8 cellular contexts compared by ENCODE assay signal in the genomic region with DNA sequence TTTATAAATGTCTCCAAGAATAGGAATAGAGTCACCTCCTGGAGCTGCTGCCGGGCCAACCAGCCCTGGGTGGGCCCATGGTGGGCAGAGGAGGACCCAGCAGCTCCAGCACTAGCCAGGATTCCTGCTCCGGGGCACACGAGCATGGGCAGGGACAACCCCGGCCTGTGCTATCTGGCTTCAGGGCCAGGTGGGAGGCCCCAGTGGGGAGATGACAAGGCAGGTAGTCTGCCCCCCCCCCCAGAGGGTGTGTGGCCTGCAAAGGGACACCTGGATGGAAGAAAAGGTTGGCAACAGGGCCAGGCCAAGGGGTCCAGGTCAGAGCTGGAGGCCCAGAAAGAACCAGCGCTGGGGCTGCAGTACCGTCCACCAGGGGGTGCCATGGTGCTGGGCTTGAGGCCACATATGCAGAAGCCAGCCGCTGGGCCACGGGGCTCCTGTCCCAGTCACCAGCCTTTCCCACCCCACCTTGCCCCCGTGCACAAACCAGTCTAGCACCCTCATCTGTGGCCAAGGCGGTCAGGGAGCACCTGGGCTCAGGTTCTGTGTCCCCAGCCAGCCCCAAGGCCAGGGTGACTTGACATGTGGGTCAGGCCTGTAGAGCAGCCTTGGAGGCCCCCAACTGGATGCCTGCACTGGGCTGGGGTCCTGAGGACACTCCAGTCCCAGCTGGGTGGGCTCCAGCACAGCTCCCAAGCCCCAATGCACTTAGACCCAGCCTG. TPM values are rescaled to one million over a fixed set of nuclear protein-coding genes. Genes with fewer than 3 reads are reported as not detected.
DNase-seq lines count a peak whose midpoint lies in the region; ATAC-seq and TF ChIP-seq lines count a peak whose summit lies in the region.

No MANE protein-coding gene starts in this region.

- H3K4me3 Mint-ChIP-seq in CD4-positive, alpha-beta T cell = peak overlapping the region; percentile 80
- no peak overlapping the region for H3K4me3 Mint-ChIP-seq in osteocyte (ENCODE audit: unreplicated experiment)

- intact Hi-C loops in CD4-positive, alpha-beta T cell (cut with DNase I, micrococcal nuclease) = loop anchor here (1.0 to 10.0 kb wide), 3 partner anchors 100 to 228 kb away; no protein-coding TSS in a partner anchor

- ATAC-seq in CD4-positive, alpha-beta T cell (ENCODE audit: poor library complexity) = peak; percentile 23
- ATAC-seq in gastroesophageal sphincter (peak; percentile 73), GM21528 (IDR thresholded peaks at IDR 0.05; ENCODE audit: low FRiP score, unreplicated experiment) (no peak)

- no peak for TF ChIP-seq POLR2A in gastroesophageal sphincter (IDR thresholded peaks at IDR 0.05)
- no peak for TF ChIP-seq POLR2A in suprapubic skin (IDR thresholded peaks at IDR 0.05)

- POLR2A ChIA-PET in CD4-positive, alpha-beta T cell (lab: Charles Lee) = interaction anchor here (0.6 to 5.5 kb wide), 2 partner anchors 72 to 94 kb away, joined by 3 to 36 read pairs; partner anchors contain the start of gene CD81

- no peaks in the 10 kb centered on the region for H3K27me3 Mint-ChIP-seq in CD4-positive, alpha-beta T cell
- H3K27me3 Mint-ChIP-seq in osteocyte (ENCODE audit: unreplicated experiment) = no peaks in the 10 kb centered on the region

- peak; percentile 50 for TF ChIP-seq CTCF in CD4-positive, alpha-beta T cell (IDR thresholded peaks at IDR 0.05)
- peak; percentile 88 for TF ChIP-seq CTCF in HL-60 (IDR thresholded peaks at IDR 0.05; ENCODE audit: insufficient read depth, low read length)
- peak in 3 of 4 experiments; percentile 95 to 97 (median 96) for TF ChIP-seq CTCF in gastroesophageal sphincter (IDR thresholded peaks at IDR 0.05)
- TF ChIP-seq CTCF in osteocyte (IDR thresholded peaks at IDR 0.05) = peak; percentile 89
- TF ChIP-seq CTCF in suprapubic skin (IDR thresholded peaks at IDR 0.05) = peak; percentile 71 to 87

- H3K9me3 Mint-ChIP-seq in CD4-positive, alpha-beta T cell = no peaks in the 10 kb centered on the region
- H3K9me3 Mint-ChIP-seq in osteocyte (ENCODE audit: unreplicated experiment) = no peaks in the 10 kb centered on the region

- H3K4me1 ChIP-seq in SJCRH30 (peaks cover 18% of the 10 kb centered on the region), gastroesophageal sphincter (peaks cover 3 to 59% (median 28%) of the 10 kb centered on the region in 3 donors), suprapubic skin (peaks cover 32% of the 10 kb centered on the region)

- peaks cover 60% of the 10 kb centered on the region for H3K4me1 Mint-ChIP-seq in CD4-positive, alpha-beta T cell (ENCODE audit: low read depth)
- H3K4me1 Mint-ChIP-seq in osteocyte (ENCODE audit: unreplicated experiment) = peaks cover 31% of the 10 kb centered on the region

- DNase-seq in CD4-positive, alpha-beta T cell = peak; percentile 61 to 88 (median 79)
- DNase-seq in HL-60 (ENCODE audit: low read depth in 1 of 2, low spot score in 1 of 2) (peak in 1 of 2 experiments; percentile 86), SJCRH30 (peak; percentile 58 to 75), osteocyte (ENCODE audit: extremely low spot score, unreplicated experiment) (peak; percentile 94), suprapubic skin (ENCODE audit: low spot score in 2 of 2) (peak; percentile 92 to 96)
- peak; percentile 64 to 83 (median 79) for DNase-seq in activated naive CD4-positive, alpha-beta T cell (lab: John Stamatoyannopoulos, UW)

- peaks cover 11% of the 10 kb centered on the region for H3K36me3 Mint-ChIP-seq in CD4-positive, alpha-beta T cell (ENCODE audit: low read depth)
- no peaks in the 10 kb centered on the region for H3K36me3 Mint-ChIP-seq in osteocyte (ENCODE audit: unreplicated experiment)

- H3K27ac ChIP-seq in CD4-positive, alpha-beta T cell (ENCODE audit: low read depth, low read length) = peak overlapping the region; percentile 72
- H3K27ac ChIP-seq in HL-60 (replicated peaks) (peak overlapping the region; percentile 98), SJCRH30 (no peak overlapping the region), gastroesophageal sphincter (peak overlapping the region in 3 of 4 donors; percentile 86 to 92 (median 91)), suprapubic skin (no peak overlapping the region)

- H3K36me3 ChIP-seq in SJCRH30 (no peaks in the 10 kb centered on the region), gastroesophageal sphincter (no peaks in the 10 kb centered on the region), suprapubic skin (no peaks in the 10 kb centered on the region)

- peak overlapping the region; percentile 94 for H3K27ac Mint-ChIP-seq in CD4-positive, alpha-beta T cell
- peak overlapping the region; percentile 99 for H3K27ac Mint-ChIP-seq in osteocyte (ENCODE audit: unreplicated experiment)

- H3K4me3 ChIP-seq in HL-60 (replicated peaks; ENCODE audit: insufficient read depth, low read length) = peak overlapping the region; percentile 69
- H3K4me3 ChIP-seq in SJCRH30 = no peak overlapping the region
- H3K4me3 ChIP-seq in gastroesophageal sphincter = no peak overlapping the region
- no peak overlapping the region for H3K4me3 ChIP-seq in suprapubic skin

- no peak for TF ChIP-seq EP300 in gastroesophageal sphincter (IDR thresholded peaks at IDR 0.05)
- no peak for TF ChIP-seq EP300 in suprapubic skin (IDR thresholded peaks at IDR 0.05)

- H3K9me3 ChIP-seq in CD4-positive, alpha-beta T cell (ENCODE audit: control insufficient read depth, low read length) = no peaks in the 10 kb centered on the region
- H3K9me3 ChIP-seq in SJCRH30 (replicated peaks) = no peaks in the 10 kb centered on the region
- H3K9me3 ChIP-seq in gastroesophageal sphincter = no peaks in the 10 kb centered on the region
- H3K9me3 ChIP-seq in suprapubic skin = no peaks in the 10 kb centered on the region

- WGBS in gastroesophageal sphincter (ENCODE audit: low coverage in 1 of 2), 2 donors = 0% methylated on average over 2 of the region's 10 CpGs; no CpG with 5 or more reads in 1 of the 2 donors
- WGBS in suprapubic skin = no CpG with 5 or more reads among the region's 10 CpGs

- CTCF ChIA-PET in CD4-positive, alpha-beta T cell (lab: Charles Lee) = interaction anchor here (0.7 to 6.4 kb wide), 6 partner anchors 95 to 628 kb away, joined by 3 to 89 read pairs (median 4); partner anchors contain the start of gene TSSC4

- no peaks in the 10 kb centered on the region for H3K27me3 ChIP-seq in CD4-positive, alpha-beta T cell (ENCODE audit: control insufficient read depth, insufficient read depth, low read length)
- H3K27me3 ChIP-seq in HL-60 (ENCODE audit: insufficient read depth, poor library complexity, severe bottlenecking) (no peaks in the 10 kb centered on the region), SJCRH30 (peaks cover 5% of the 10 kb centered on the region; the same call in 1 of the 2 replicates), gastroesophageal sphincter (no peaks in the 10 kb centered on the region), suprapubic skin (no peaks in the 10 kb centered on the region)

RNA-seq across cellular contexts. Expression of gene TSPAN32, which starts 3.5 kb away (rescaled TPM):
- total RNA-seq in CD4-positive, alpha-beta T cell = 10 to 100 TPM; 81.8 TPM
- 0.57 TPM in 1 of 2 replicates, not detected in the other for total RNA-seq in SJCRH30 (2014; rRNA removed; shearing (Covaris generic))
- total RNA-seq in gastroesophageal sphincter = 1 to 10 TPM in 2 of 4 donors, under 1 TPM in 1, not detected in 1; 0.62 to 3.6 (median 3.6) TPM
- total RNA-seq in osteocyte = 0.76 and 1.2 TPM in 2 replicates
- 1 to 10 TPM in 1 of 4 donors, under 1 TPM in 1, not detected in 2; 0.26 to 4.3 TPM for total RNA-seq in suprapubic skin

RNA-seq across cellular contexts. Expression of gene C11orf21, which starts 3.6 kb away (rescaled TPM):
- total RNA-seq in CD4-positive, alpha-beta T cell = 10 to 100 TPM; 71.2 to 71.7 TPM
- total RNA-seq in SJCRH30 (2014; rRNA removed; shearing (Covaris generic)) = not detected in 2 replicates
- total RNA-seq in gastroesophageal sphincter = under 1 TPM; 0.15 to 0.78 (median 0.42) TPM
- 0.16 TPM in 1 of 2 replicates, not detected in the other for total RNA-seq in osteocyte
- 1 to 10 TPM in 2 of 4 donors, not detected in 2; 1.2 to 2.5 TPM for total RNA-seq in suprapubic skin

RNA-seq across cellular contexts. Expression of gene ASCL2, which starts 34.9 kb away (rescaled TPM):
- not detected for total RNA-seq in CD4-positive, alpha-beta T cell
- total RNA-seq in SJCRH30 (2014; rRNA removed; shearing (Covaris generic)) = not detected in 2 replicates
- total RNA-seq in gastroesophageal sphincter = under 1 TPM in 1 of 4 donors, not detected in 3; 0.27 TPM
- not detected in 2 replicates for total RNA-seq in osteocyte
- total RNA-seq in suprapubic skin = 10 to 100 TPM; 11.4 to 18.0 (median 15.9) TPM

Comparison
In these comparisons a context has a peak if more than half of its experiments do, and no peak if none do; other contexts are left out.
1. H3K27ac ChIP-seq: peak in CD4-positive, alpha-beta T cell (single experiment), HL-60 (single experiment) and gastroesophageal sphincter (3 of 4); none in SJCRH30 (single experiment) and suprapubic skin (single experiment).
2. RNA of gene TSPAN32, which starts 3.5 kb away (total RNA-seq): 81.8 TPM in CD4-positive, alpha-beta T cell; 0.62 to 3.6 TPM in gastroesophageal sphincter, 0.76 to 1.2 TPM in osteocyte, 0.57 TPM in SJCRH30 and 0.26 to 4.3 TPM in suprapubic skin; every median in the first group is over 10 times any median in the second.
3. RNA of gene C11orf21, which starts 3.6 kb away (total RNA-seq): 71.2 to 71.7 TPM in CD4-positive, alpha-beta T cell; 1.2 to 2.5 TPM in suprapubic skin, 0.15 to 0.78 TPM in gastroesophageal sphincter, 0.16 TPM in osteocyte and not detected in SJCRH30; every median in the first group is over 10 times any median in the second.
4. RNA of gene ASCL2, which starts 34.9 kb away (total RNA-seq): 11.4 to 18.0 TPM in suprapubic skin; 0.27 TPM in gastroesophageal sphincter, not detected in CD4-positive, alpha-beta T cell, not detected in osteocyte and not detected in SJCRH30; every median in the first group is over 4 times any median in the second.
5. Peak in every context shown above with its lines, with median percentiles within 50 percentile points of each other: CTCF ChIP-seq.